In genomic region chr12:90958995-90959394, GRCh38 we compare ENCODE assay signal across 18 cellular contexts. TPM values are rescaled to one million over a fixed set of nuclear protein-coding genes. Genes with fewer than 3 reads are reported as not detected.
DNase-seq lines count a peak whose midpoint lies in the region; ATAC-seq and TF ChIP-seq lines count a peak whose summit lies in the region.
"Had no signal": no experiment of that assay in that cellular context is flagged by ENCODE, and none has a peak within 500 bp of the region (broad histone marks: within the 10 kb centered on the region; RNA-seq: fewer than 3 reads in every experiment).

No MANE protein-coding gene starts in this region.

- TF ChIP-seq CTCF in DND-41 (IDR thresholded peaks at IDR 0.05; ENCODE audit: borderline replicate concordance, extremely low read depth, low read length, poor library complexity, severe bottlenecking) = peak; percentile 25
- TF ChIP-seq CTCF in chondrocyte (IDR thresholded peaks at IDR 0.05) = peak; percentile 67
- no peak for TF ChIP-seq CTCF in GM10266 (IDR thresholded peaks at IDR 0.05; ENCODE audit: control insufficient read depth, insufficient read depth, low read depth, missing control alignments)

- no peaks in the 10 kb centered on the region for H3K9me3 Mint-ChIP-seq in chondrocyte (ENCODE audit: low read depth)
- H3K9me3 Mint-ChIP-seq: activated CD4-positive, alpha-beta T cell treated with anti-CD3 and anti-CD28 coated beads, Interleukin-2, amount 10 ng/mL, durations not matched to agents 7 days and 5 days; central memory CD8-positive, alpha-beta T cell; neural progenitor cell had no signal

- H3K4me2 ChIP-seq in DND-41 (ENCODE audit: insufficient read depth, low read length) = no peak overlapping the region
- H3K4me2 ChIP-seq: neural progenitor cell had no signal

- H3K4me3 ChIP-seq in DND-41 (ENCODE audit: low read depth in 1 of 2, low read length in 2 of 2) = no peak overlapping the region
- H3K4me3 ChIP-seq: gastrocnemius medialis, neural progenitor cell, spleen, tibial artery had no signal

- no peaks in the 10 kb centered on the region for H3K79me2 ChIP-seq in DND-41 (ENCODE audit: insufficient read depth, low read length)

- peaks cover 3% of the 10 kb centered on the region for H3K4me1 Mint-ChIP-seq in chondrocyte (ENCODE audit: low read depth)
- H3K4me1 Mint-ChIP-seq: activated CD4-positive, alpha-beta T cell treated with anti-CD3 and anti-CD28 coated beads, Interleukin-2, amount 10 ng/mL, durations not matched to agents 7 days and 5 days; central memory CD8-positive, alpha-beta T cell; neural progenitor cell had no signal

- H3K9ac ChIP-seq in DND-41 (ENCODE audit: low read depth, low read length) = no peak overlapping the region
- H3K9ac ChIP-seq: neural progenitor cell had no signal

- no peaks in the 10 kb centered on the region for H3K36me3 ChIP-seq in DND-41 (ENCODE audit: insufficient read depth, low read length)
- H3K36me3 ChIP-seq: gastrocnemius medialis, neural progenitor cell, spleen, tibial artery had no signal

- H3K27ac ChIP-seq in DND-41 (ENCODE audit: low read length) = no peak overlapping the region
- H3K27ac ChIP-seq: gastrocnemius medialis, neural progenitor cell, spleen, tibial artery had no signal

- H3K9me3 ChIP-seq in DND-41 (ENCODE audit: insufficient read depth, low read length, severe bottlenecking) = no peaks in the 10 kb centered on the region
- H3K9me3 ChIP-seq: gastrocnemius medialis, tibial artery had no signal

- H3K4me3 Mint-ChIP-seq in chondrocyte (ENCODE audit: unreplicated experiment) = no peak overlapping the region
- H3K4me3 Mint-ChIP-seq: activated CD4-positive, alpha-beta T cell treated with anti-CD3 and anti-CD28 coated beads, Interleukin-2, amount 10 ng/mL, durations not matched to agents 7 days and 5 days; central memory CD8-positive, alpha-beta T cell; neural progenitor cell had no signal

- H2AFZ ChIP-seq in DND-41 (ENCODE audit: low read depth, low read length) = no peak overlapping the region
- H2AFZ ChIP-seq: neural progenitor cell had no signal

- H3K27ac Mint-ChIP-seq in chondrocyte (ENCODE audit: unreplicated experiment) = no peak overlapping the region
- H3K27ac Mint-ChIP-seq: activated CD4-positive, alpha-beta T cell treated with anti-CD3 and anti-CD28 coated beads, Interleukin-2, amount 10 ng/mL, durations not matched to agents 7 days and 5 days; neural progenitor cell had no signal

- H3K27me3 ChIP-seq in DND-41 (ENCODE audit: insufficient read depth, low read length, poor library complexity) = no peaks in the 10 kb centered on the region
- H3K27me3 ChIP-seq: gastrocnemius medialis, neural progenitor cell, spleen, tibial artery had no signal

- ATAC-seq in DND-41 (ENCODE audit: insufficient read depth, low read depth) = no peak
- no peak for ATAC-seq in HG03457 (IDR thresholded peaks at IDR 0.05; ENCODE audit: unreplicated experiment)

- no peaks in the 10 kb centered on the region for H4K20me1 ChIP-seq in DND-41 (ENCODE audit: insufficient read depth, low read length)

- H3K27me3 Mint-ChIP-seq in chondrocyte (ENCODE audit: low read depth) = no peaks in the 10 kb centered on the region
- H3K27me3 Mint-ChIP-seq: activated CD4-positive, alpha-beta T cell treated with anti-CD3 and anti-CD28 coated beads, Interleukin-2, amount 10 ng/mL, durations not matched to agents 7 days and 5 days; central memory CD8-positive, alpha-beta T cell had no signal

- H3K4me1 ChIP-seq in DND-41 (ENCODE audit: insufficient read depth, low read length) = no peaks in the 10 kb centered on the region
- H3K4me1 ChIP-seq: gastrocnemius medialis, neural progenitor cell, spleen, tibial artery had no signal

- H3K36me3 Mint-ChIP-seq in chondrocyte (ENCODE audit: low read depth) = no peaks in the 10 kb centered on the region
- H3K36me3 Mint-ChIP-seq: neural progenitor cell had no signal

- DNase-seq in DND-41 (no peak), LHCN-M2 (ENCODE audit: low read depth) (peak; percentile 41), chondrocyte (ENCODE audit: low spot score) (no peak), myocyte (ENCODE audit: low read depth) (peak; percentile 39), GM10266 (ENCODE audit: extremely low spot score) (no peak), cerebellum (ENCODE audit: low spot score) (no peak)
- DNase-seq in effector CD8-positive, alpha-beta T cell (lab: John Stamatoyannopoulos, UW) = no peak
- DNase-seq: gastrocnemius medialis, GOT3, left colon, spleen, tibial artery had no signal

RNA-seq across cellular contexts. Expression of gene CCER1, which starts 4.0 kb away (rescaled TPM):
- not detected in 2 replicates for total RNA-seq in LHCN-M2 (2014; rRNA removed)
- not detected for polyA plus RNA-seq in LHCN-M2 (2012)
- not detected in 3 replicates for total RNA-seq in chondrocyte
- not detected in 2 replicates for total RNA-seq in myocyte
- polyA plus RNA-seq in myocyte (2012) = not detected
- total RNA-seq in cerebellum = not detected
- total RNA-seq: activated CD4-positive, alpha-beta T cell treated with anti-CD3 and anti-CD28 coated beads, Interleukin-2, amount 10 ng/mL, durations not matched to agents 7 days and 5 days; Calu3; gastrocnemius medialis; left colon; spleen; T-helper 1 cell treated with Interleukin-12 subunit alpha and Interleukin-12 subunit beta and Interleukin-4 antibody, amounts not matched to agents 30 ng/mL and 1 ng/mL, for 36 hours had no signal
- polyA plus RNA-seq: spleen had no signal

RNA-seq across cellular contexts. Expression of gene EPYC, which starts 45.8 kb away (rescaled TPM):
- total RNA-seq in LHCN-M2 (2014; rRNA removed) (not detected in 2 replicates), chondrocyte (not detected in 3 replicates), myocyte (not detected in 2 replicates), cerebellum (not detected)
- polyA plus RNA-seq in LHCN-M2 (2012) = not detected
- 21.1 TPM for polyA plus RNA-seq in myocyte (2012)
- total RNA-seq: activated CD4-positive, alpha-beta T cell treated with anti-CD3 and anti-CD28 coated beads, Interleukin-2, amount 10 ng/mL, durations not matched to agents 7 days and 5 days; Calu3; gastrocnemius medialis; left colon; spleen; T-helper 1 cell treated with Interleukin-12 subunit alpha and Interleukin-12 subunit beta and Interleukin-4 antibody, amounts not matched to agents 30 ng/mL and 1 ng/mL, for 36 hours had no signal

Comparison
In these comparisons a context has a peak if more than half of its experiments do, and no peak if none do; other contexts are left out.
1. DNase-seq: peak in LHCN-M2 (single experiment) and myocyte (single experiment); none in DND-41 (single experiment), chondrocyte (single experiment), GM10266 (single experiment), cerebellum (single experiment) and effector CD8-positive, alpha-beta T cell (single experiment).